ENCODE assay signal across 17 cellular contexts in genomic region chr6:92380803-92381601, GRCh38.
A peak's percentile ranks its signal among the peaks of the same experiment; 100 is the strongest.
DNase-seq lines count a peak whose midpoint lies in the region; ATAC-seq and TF ChIP-seq lines count a peak whose summit lies in the region.
"Had no signal": no experiment of that assay in that cellular context is flagged by ENCODE, and none has a peak within 500 bp of the region (broad histone marks: within the 10 kb centered on the region; RNA-seq: fewer than 3 reads in every experiment).

No MANE protein-coding gene starts in this region.

- H3K27me3 Mint-ChIP-seq in H9 (ENCODE audit: low read depth), result no peaks in the 10 kb centered on the region

- H3K18ac ChIP-seq in H9 (ENCODE audit: insufficient read length, low read depth, low read length), result no peak overlapping the region

- no peak overlapping the region for H2AK5ac ChIP-seq in H9 (ENCODE audit: insufficient read length, low read length)

- no peaks in the 10 kb centered on the region for H3K79me2 ChIP-seq in H9 (ENCODE audit: insufficient read depth, low read length)

- H2BK120ac ChIP-seq in H9 (ENCODE audit: low read depth, low read length, poor library complexity, severe bottlenecking), result no peak overlapping the region

- H3K4me2 ChIP-seq in H9 (ENCODE audit: insufficient read depth, insufficient read length, low read length), result no peak overlapping the region
- H3K4me2 ChIP-seq: BLaER1 treated with 17β-estradiol and CSF1 and Interleukin-3, amounts not matched to agents 10 nM and 100 nM had no signal

- no peak overlapping the region for H4K8ac ChIP-seq in H9 (replicated peaks; ENCODE audit: insufficient read length, low read depth, low read length)

- no peaks in the 10 kb centered on the region for H3K9me3 ChIP-seq in H9 (ENCODE audit: control insufficient read depth, low read depth, low read length)
- H3K9me3 ChIP-seq: BLaER1 treated with 17β-estradiol and CSF1 and Interleukin-3, amounts not matched to agents 10 nM and 100 nM; HAP-1 had no signal

- WGBS in H9 (ENCODE audit: extremely low coverage, insufficient read length, low lambda C conversion rate), result no CpG with 5 or more reads among the region's 2 CpGs

- no peaks in the 10 kb centered on the region for H3K4me1 Mint-ChIP-seq in H9

- H3K79me1 ChIP-seq in H9 (ENCODE audit: insufficient read depth, low read depth, low read length, poor library complexity, severe bottlenecking), result no peaks in the 10 kb centered on the region

- no peak overlapping the region for H3K23ac ChIP-seq in H9 (ENCODE audit: insufficient read length, low read depth, low read length)

- H3K4ac ChIP-seq in H9 (ENCODE audit: low read depth, low read length), result no peak overlapping the region

- H2BK5ac ChIP-seq in H9 (ENCODE audit: insufficient read length, low read length), result no peak overlapping the region

- no peak for DNase-seq in NCI-H345 (lab: John Stamatoyannopoulos, UW)
- DNase-seq in effector CD8-positive, alpha-beta T cell (lab: John Stamatoyannopoulos, UW), result no peak
- no peak for DNase-seq in T1000 (lab: John Stamatoyannopoulos, UW)
- no peak for DNase-seq in H9
- DNase-seq: Calu3; CD8-positive, alpha-beta T cell; GF-D8; NCI-H1417; NCI-H187; NCI-H2107; NCI-H524 treated with DMSO at 0.1 percent for 48 hours had no signal

- no peak overlapping the region for H3K14ac ChIP-seq in H9 (ENCODE audit: insufficient read depth, low read length)

- no peak for TF ChIP-seq CTCF in H9 (conservative IDR thresholded peaks at IDR 0.05)

- no peak overlapping the region for H2AFZ ChIP-seq in H9 (ENCODE audit: low read length)

- H3K27ac Mint-ChIP-seq in H9, result no peak overlapping the region
- H3K27ac Mint-ChIP-seq: CD8-positive, alpha-beta T cell had no signal

- no peak overlapping the region for H2BK20ac ChIP-seq in H9 (ENCODE audit: low read depth, low read length, poor library complexity, severe bottlenecking)

- no peak overlapping the region for H3K4me3 Mint-ChIP-seq in H9
- H3K4me3 Mint-ChIP-seq: CD8-positive, alpha-beta T cell had no signal

- no peak overlapping the region for H3K56ac ChIP-seq in H9 (ENCODE audit: insufficient read length, low read depth, low read length)

- H3K27ac ChIP-seq in H9 (ENCODE audit: insufficient read length, low read depth, low read length), result no peak overlapping the region
- H3K27ac ChIP-seq: BLaER1 treated with 17β-estradiol and CSF1 and Interleukin-3, amounts not matched to agents 10 nM and 100 nM had no signal

- no peaks in the 10 kb centered on the region for H3K27me3 ChIP-seq in H9 (ENCODE audit: insufficient read depth, low read length)
- H3K27me3 ChIP-seq: BLaER1 treated with 17β-estradiol and CSF1 and Interleukin-3, amounts not matched to agents 10 nM and 100 nM had no signal

- peak; percentile 84 for ATAC-seq in GM18870 (IDR thresholded peaks at IDR 0.05; ENCODE audit: unreplicated experiment)
- peak; percentile 83 for ATAC-seq in GM21786 (IDR thresholded peaks at IDR 0.05; ENCODE audit: unreplicated experiment)
- ATAC-seq in HG03432 (IDR thresholded peaks at IDR 0.05; ENCODE audit: unreplicated experiment), result peak; percentile 84
- ATAC-seq: CD8-positive, alpha-beta T cell; K562 had no signal

- no peak overlapping the region for H4K91ac ChIP-seq in H9 (ENCODE audit: insufficient read length, low read depth, low read length)

- no peaks in the 10 kb centered on the region for H3K9me3 Mint-ChIP-seq in H9
- H3K9me3 Mint-ChIP-seq: CD8-positive, alpha-beta T cell had no signal

- no peak overlapping the region for H3T11ph ChIP-seq in H9 (ENCODE audit: low read length)

- no peak overlapping the region for H4K5ac ChIP-seq in H9 (ENCODE audit: insufficient read length, low read depth, low read length)

- H3K9ac ChIP-seq in H9 (ENCODE audit: extremely low read depth, insufficient read length, low read length), result no peak overlapping the region
- H3K9ac ChIP-seq: BLaER1 treated with 17β-estradiol and CSF1 and Interleukin-3, amounts not matched to agents 10 nM and 100 nM had no signal

- H2BK15ac ChIP-seq in H9 (ENCODE audit: low read depth, low read length), result no peak overlapping the region

- H3K36me3 Mint-ChIP-seq in H9 (ENCODE audit: insufficient read depth in 1 of 3, low read depth in 3 of 3), result no peaks in the 10 kb centered on the region
- H3K36me3 Mint-ChIP-seq: CD8-positive, alpha-beta T cell had no signal

- H3K4me1 ChIP-seq in H9 (ENCODE audit: insufficient read depth, low read length), result no peaks in the 10 kb centered on the region
- H3K4me1 ChIP-seq: BLaER1 treated with 17β-estradiol and CSF1 and Interleukin-3, amounts not matched to agents 10 nM and 100 nM; HAP-1 had no signal

- no peaks in the 10 kb centered on the region for H4K20me1 ChIP-seq in H9 (ENCODE audit: control insufficient read depth, insufficient read depth, insufficient read length)
- H4K20me1 ChIP-seq: BLaER1 treated with 17β-estradiol and CSF1 and Interleukin-3, amounts not matched to agents 10 nM and 100 nM had no signal

- no peak overlapping the region for H2BK12ac ChIP-seq in H9 (ENCODE audit: insufficient read length, low read depth, low read length)

- H3K23me2 ChIP-seq in H9 (ENCODE audit: insufficient read length, low read depth, low read length, poor library complexity, severe bottlenecking), result no peaks in the 10 kb centered on the region
